In the genomic region with DNA sequence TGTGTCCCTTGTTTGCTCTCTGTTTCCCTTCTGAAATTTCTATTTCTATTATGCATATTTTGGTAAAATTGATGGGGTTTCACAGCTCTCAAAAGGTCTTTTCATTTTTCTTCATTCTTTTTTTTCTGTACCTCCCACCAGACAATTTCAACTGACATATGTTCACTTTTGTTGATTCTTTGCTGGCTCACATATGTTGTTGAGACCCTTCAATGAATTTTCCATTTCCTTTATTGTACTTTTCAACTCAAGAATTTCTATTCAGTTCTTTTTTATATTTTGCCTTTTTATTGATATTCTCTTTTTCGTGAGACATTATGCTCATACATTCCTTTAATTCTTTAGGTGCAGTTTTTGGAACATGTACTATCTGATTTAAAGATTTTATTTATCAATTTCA, we compare ENCODE assay signal across 28 cellular contexts.
"Had no signal": no experiment of that assay in that cellular context is flagged by ENCODE, and none has a peak within 500 bp of the region (broad histone marks: within the 10 kb centered on the region; RNA-seq: fewer than 3 reads in every experiment).

No MANE protein-coding gene starts in this region.

- FAIRE-seq: colon, endothelial cell of umbilical vein, frontal cortex had no signal

- H3K4me1 ChIP-seq: colonic mucosa, esophagus muscularis mucosa, esophagus squamous epithelium, foreskin keratinocyte, gastrocnemius medialis, gastroesophageal sphincter, heart left ventricle, heart right ventricle had no signal

- H3K27ac Mint-ChIP-seq: dendritic cell treated with granulocyte-macrophage colony-stimulating factor and Interleukin-4, amounts not matched to agents 40 ng/mL and 50 ng/mL, for 4 days; effector memory CD8-positive, alpha-beta T cell; endodermal cell had no signal

- H3K9me3 ChIP-seq: colonic mucosa, esophagus squamous epithelium, gastrocnemius medialis had no signal

- H3K27me3 ChIP-seq: colonic mucosa, dorsolateral prefrontal cortex, esophagus muscularis mucosa, esophagus squamous epithelium, foreskin keratinocyte, gastrocnemius medialis, gastroesophageal sphincter, heart left ventricle, heart right ventricle had no signal

- H3K36me3 ChIP-seq: colonic mucosa, esophagus muscularis mucosa, esophagus squamous epithelium, gastrocnemius medialis, gastroesophageal sphincter, heart left ventricle, heart right ventricle had no signal

- H3K27ac ChIP-seq: colonic mucosa, coronary artery, dorsolateral prefrontal cortex, epithelial cell of prostate, esophagus muscularis mucosa, esophagus squamous epithelium, foreskin keratinocyte, gastrocnemius medialis, gastroesophageal sphincter, heart left ventricle, heart right ventricle had no signal

- DNase-seq: colonic mucosa; cortex of kidney; dermis blood vessel endothelial cell; dorsolateral prefrontal cortex; effector CD4-positive, alpha-beta T cell; effector CD8-positive, alpha-beta T cell; effector memory CD4-positive, alpha-beta T cell; effector memory CD8-positive, alpha-beta T cell; endodermal cell; erythroblast; esophagus squamous epithelium; foreskin fibroblast; foreskin keratinocyte; foreskin melanocyte; gastrocnemius medialis; glutamatergic neuron; head of caudate nucleus; heart left ventricle; heart right ventricle had no signal

- H3K4me3 Mint-ChIP-seq: dendritic cell treated with granulocyte-macrophage colony-stimulating factor and Interleukin-4, amounts not matched to agents 40 ng/mL and 50 ng/mL, for 4 days; effector memory CD8-positive, alpha-beta T cell; endodermal cell had no signal

- H3K4me3 ChIP-seq: colonic mucosa, coronary artery, dorsolateral prefrontal cortex, esophagus muscularis mucosa, esophagus squamous epithelium, gastrocnemius medialis, gastroesophageal sphincter, heart left ventricle, heart right ventricle had no signal

- H3K9me3 Mint-ChIP-seq: endodermal cell had no signal

- H3K27me3 Mint-ChIP-seq: dendritic cell treated with granulocyte-macrophage colony-stimulating factor and Interleukin-4, amounts not matched to agents 40 ng/mL and 50 ng/mL, for 4 days; effector memory CD8-positive, alpha-beta T cell had no signal

- ATAC-seq: effector memory CD8-positive, alpha-beta T cell; esophagus mucosa; foreskin keratinocyte; gastrocnemius medialis; gastroesophageal sphincter; heart left ventricle; heart right ventricle had no signal
